In genomic region chr9:90810686-90811085, GRCh38 we compare ENCODE assay signal across 30 cellular contexts. TPM values are rescaled to one million over a fixed set of nuclear protein-coding genes. Genes with fewer than 3 reads are reported as not detected.
DNase-seq lines count a peak whose midpoint lies in the region; ATAC-seq, FAIRE-seq and TF ChIP-seq lines count a peak whose summit lies in the region.
"Had no signal": no experiment of that assay in that cellular context is flagged by ENCODE, and none has a peak within 500 bp of the region (broad histone marks: within the 10 kb centered on the region; RNA-seq: fewer than 3 reads in every experiment).

No MANE protein-coding gene starts in this region.

- H3K79me1 ChIP-seq in mesenchymal stem cell (replicated peaks; ENCODE audit: low read length, poor library complexity, severe bottlenecking): peaks cover 14% of the 10 kb centered on the region

- peaks cover 39 to 46% of the 10 kb centered on the region in 2 donors for H3K27me3 Mint-ChIP-seq in effector memory CD8-positive, alpha-beta T cell

- peak overlapping the region; percentile 2 for H3K4me2 ChIP-seq in mesenchymal stem cell (ENCODE audit: low read length, poor library complexity, severe bottlenecking)
- H3K4me2 ChIP-seq: neural progenitor cell had no signal

- H3K18ac ChIP-seq in mesenchymal stem cell (ENCODE audit: low read depth in 1 of 2, low read length in 2 of 2): no peak overlapping the region

- H3K36me3 ChIP-seq in HEK293 (ENCODE audit: control insufficient read depth in 2 of 2, insufficient read depth in 1 of 2, low read length in 2 of 2) (peaks cover 0 to 3% of the 10 kb centered on the region in 2 experiments; a peak in 1 of 3 replicates), mesenchymal stem cell (ENCODE audit: control insufficient read depth in 1 of 2, insufficient read depth in 2 of 2, low read depth in 1 of 2, low read length in 2 of 2) (no peaks in the 10 kb centered on the region)
- H3K36me3 ChIP-seq: cardiac muscle cell, colonic mucosa, lower lobe of right lung, neural progenitor cell, right lobe of liver, upper lobe of right lung had no signal

- POLR2A ChIA-PET in HEK293 (lab: Yijun Ruan, JAX): no interaction called here

- H4K91ac ChIP-seq in mesenchymal stem cell (ENCODE audit: low read length): no peak overlapping the region

- no peak for TF ChIP-seq CTCF in HEK293 (tag by site-specific recombination; IDR thresholded peaks at IDR 0.05)

- H3K36me3 Mint-ChIP-seq in effector memory CD8-positive, alpha-beta T cell (ENCODE audit: insufficient read depth): no peaks in the 10 kb centered on the region
- H3K36me3 Mint-ChIP-seq: activated naive CD4-positive, alpha-beta T cell treated with anti-CD3 and anti-CD28 coated beads, Interleukin-2, amount 50 U/mL, for 72 hours; neural progenitor cell had no signal

- no peak for ATAC-seq in GM19035 (IDR thresholded peaks at IDR 0.05; ENCODE audit: unreplicated experiment)
- no peak for ATAC-seq in effector memory CD8-positive, alpha-beta T cell (replicated peaks)
- ATAC-seq: activated naive CD4-positive, alpha-beta T cell treated with anti-CD3 and anti-CD28 coated beads, Interleukin-2, amount 50 U/mL, for 72 hours; lower lobe of right lung; right lobe of liver; upper lobe of right lung had no signal

- H2AFZ ChIP-seq in mesenchymal stem cell (ENCODE audit: low read depth, low read length): no peak overlapping the region
- H2AFZ ChIP-seq: neural progenitor cell had no signal

- H3K14ac ChIP-seq in mesenchymal stem cell (ENCODE audit: low read length in 2 of 2): no peak overlapping the region

- H2AK5ac ChIP-seq in mesenchymal stem cell (ENCODE audit: low read length, severe bottlenecking): no peak overlapping the region

- peaks cover 0 to 8% of the 10 kb centered on the region in 2 donors for H3K4me1 Mint-ChIP-seq in effector memory CD8-positive, alpha-beta T cell (ENCODE audit: low read depth in 2 of 2)

- no peak overlapping the region for H3K27ac ChIP-seq in HEK293 (ENCODE audit: extremely low read depth, low read depth, low read length)
- no peak overlapping the region for H3K27ac ChIP-seq in mesenchymal stem cell (ENCODE audit: low read length, poor library complexity, severe bottlenecking)
- H3K27ac ChIP-seq: cardiac muscle cell, colonic mucosa, lower lobe of right lung, neural progenitor cell, right lobe of liver, SK-N-MC, upper lobe of right lung had no signal

- H3K4me3 ChIP-seq in HEK293 (ENCODE audit: low read depth, low read length) (no peak overlapping the region), mesenchymal stem cell (ENCODE audit: insufficient read depth in 1 of 2, low read depth in 1 of 2, low read length in 2 of 2) (no peak overlapping the region)
- H3K4me3 ChIP-seq: cardiac muscle cell, colonic mucosa, lower lobe of right lung, mucosa of descending colon, neural progenitor cell, right lobe of liver, SK-N-MC, upper lobe of right lung had no signal

- no peak overlapping the region for H2BK5ac ChIP-seq in mesenchymal stem cell (ENCODE audit: low read depth, low read length, poor library complexity, severe bottlenecking)

- peak overlapping the region in 1 of 2 experiments; percentile 33 for H3K4ac ChIP-seq in mesenchymal stem cell (ENCODE audit: low read depth in 1 of 2, low read length in 2 of 2)

- DNase-seq in RCC 7860 (ENCODE audit: low spot score): no peak
- no peak for DNase-seq in mesenchymal stem cell
- no peak for DNase-seq in SKM-1 (lab: John Stamatoyannopoulos, UW; ENCODE audit: unreplicated experiment)
- no peak for DNase-seq in effector memory CD8-positive, alpha-beta T cell
- no peak for DNase-seq in NCI-H1417 treated with DMSO at 0.1 percent for 48 hours (lab: John Stamatoyannopoulos, UW)
- DNase-seq: activated CD4-positive, alpha-beta T cell treated with anti-CD3 and anti-CD28 coated beads for 4 hours; activated T-cell treated with anti-CD3 and anti-CD28 coated beads for 4 hours; aorta; Calu3; colonic mucosa; foreskin fibroblast; head of caudate nucleus; KG1; lower lobe of right lung; mucosa of descending colon; NCI-H187; NCI-H2171 treated with DMSO at 0.1 percent for 48 hours; NCI-H524; posterior cingulate gyrus; right lobe of liver; stimulated activated CD4-positive, alpha-beta T cell treated with anti-CD3 and anti-CD28 coated beads, Interleukin-4, amount 100 ng/mL, for 1 hour; substantia nigra; upper lobe of right lung had no signal

- no peak overlapping the region for H4K8ac ChIP-seq in mesenchymal stem cell (ENCODE audit: low read length)

- no peaks in the 10 kb centered on the region for H3K9me3 Mint-ChIP-seq in effector memory CD8-positive, alpha-beta T cell
- H3K9me3 Mint-ChIP-seq: activated naive CD4-positive, alpha-beta T cell treated with anti-CD3 and anti-CD28 coated beads, Interleukin-2, amount 50 U/mL, for 72 hours; neural progenitor cell had no signal

- H2BK120ac ChIP-seq in mesenchymal stem cell (ENCODE audit: low read depth, low read length): no peak overlapping the region

- H3K23ac ChIP-seq in mesenchymal stem cell (ENCODE audit: low read length in 2 of 2): no peak overlapping the region

- WGBS in mesenchymal stem cell: 98% methylated on average over 2 of the region's 4 CpGs

- H3K4me1 ChIP-seq in HEK293 (ENCODE audit: control insufficient read depth, insufficient read depth, low read length) (peaks cover 7% of the 10 kb centered on the region), mesenchymal stem cell (ENCODE audit: control insufficient read depth, insufficient read depth, low read depth, low read length) (peaks cover 21% of the 10 kb centered on the region)
- H3K4me1 ChIP-seq: colonic mucosa, right lobe of liver had no signal

- no peak overlapping the region for H2BK12ac ChIP-seq in mesenchymal stem cell (ENCODE audit: low read length in 2 of 2)

- H3K4me3 Mint-ChIP-seq in effector memory CD8-positive, alpha-beta T cell: no peak overlapping the region
- H3K4me3 Mint-ChIP-seq: neural progenitor cell had no signal

- H3K27ac Mint-ChIP-seq in effector memory CD8-positive, alpha-beta T cell: no peak overlapping the region
- H3K27ac Mint-ChIP-seq: activated naive CD4-positive, alpha-beta T cell treated with anti-CD3 and anti-CD28 coated beads, Interleukin-2, amount 50 U/mL, for 72 hours; neural progenitor cell had no signal

- peaks cover 0 to 33% of the 10 kb centered on the region in 2 experiments for H3K27me3 ChIP-seq in mesenchymal stem cell (ENCODE audit: control insufficient read depth in 1 of 2, insufficient read depth in 1 of 2, low read length in 2 of 2)
- H3K27me3 ChIP-seq: colonic mucosa, right lobe of liver, upper lobe of right lung had no signal

- H3K9me3 ChIP-seq in HEK293 (ENCODE audit: control insufficient read depth, insufficient read depth, low read depth, low read length): no peaks in the 10 kb centered on the region
- H3K9me3 ChIP-seq in mesenchymal stem cell (ENCODE audit: control insufficient read depth, low read length): no peaks in the 10 kb centered on the region
- H3K9me3 ChIP-seq: colonic mucosa, lower lobe of right lung, mucosa of descending colon, right lobe of liver, upper lobe of right lung had no signal

- no peak overlapping the region for H2BK15ac ChIP-seq in mesenchymal stem cell (ENCODE audit: low read depth, poor library complexity, severe bottlenecking)

- peak; percentile 54 for FAIRE-seq in RCC 7860 (lab: Jason Lieb, UNC)
- FAIRE-seq: H54 had no signal

- CTCF ChIA-PET in HEK293 (lab: Yijun Ruan, JAX): interaction anchor here (0.9 to 1.2 kb wide), 2 partner anchors 37 to 60 kb away, joined by 3 to 4 read pairs; no protein-coding TSS in a partner anchor

- H3K9ac ChIP-seq in mesenchymal stem cell (ENCODE audit: low read length): no peak overlapping the region
- H3K9ac ChIP-seq: neural progenitor cell had no signal

TF ChIP-seq in HEK293, 187 proteins besides CTCF, POLR2A, EP300 and RAD21:
- TF ChIP-seq, protein P1, sequence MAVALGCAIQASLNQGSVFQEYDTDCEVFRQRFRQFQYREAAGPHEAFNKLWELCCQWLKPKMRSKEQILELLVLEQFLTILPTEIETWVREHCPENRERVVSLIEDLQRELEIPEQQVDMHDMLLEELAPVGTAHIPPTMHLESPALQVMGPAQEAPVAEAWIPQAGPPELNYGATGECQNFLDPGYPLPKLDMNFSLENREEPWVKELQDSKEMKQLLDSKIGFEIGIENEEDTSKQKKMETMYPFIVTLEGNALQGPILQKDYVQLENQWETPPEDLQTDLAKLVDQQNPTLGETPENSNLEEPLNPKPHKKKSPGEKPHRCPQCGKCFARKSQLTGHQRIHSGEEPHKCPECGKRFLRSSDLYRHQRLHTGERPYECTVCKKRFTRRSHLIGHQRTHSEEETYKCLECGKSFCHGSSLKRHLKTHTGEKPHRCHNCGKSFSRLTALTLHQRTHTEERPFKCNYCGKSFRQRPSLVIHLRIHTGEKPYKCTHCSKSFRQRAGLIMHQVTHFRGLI (tag by site-specific recombination; IDR thresholded peaks at IDR 0.05): peak; percentile 98
- TF ChIP-seq ZSCAN16 (tag by site-specific recombination; IDR thresholded peaks at IDR 0.05): peak; percentile 86
- no peak for TF ChIP-seq ZIC2 (tag by site-specific recombination; IDR thresholded peaks at IDR 0.05)

RNA-seq across cellular contexts. Expression of gene SYK, which starts 9.1 kb away (rescaled TPM):
- polyA plus RNA-seq in mesenchymal stem cell (2013, experiment 1 of 2): 23.7 TPM
- polyA plus RNA-seq in mesenchymal stem cell (2013, experiment 2 of 2): 22.9 TPM
- polyA plus RNA-seq: cardiac muscle cell had no signal
